ENCODE assay signal across 15 cellular contexts in genomic region chr5:62112689-62113220, GRCh38.
DNase-seq lines count a peak whose midpoint lies in the region; ATAC-seq lines count a peak whose summit lies in the region.
"Had no signal": no experiment of that assay in that cellular context is flagged by ENCODE, and none has a peak within 500 bp of the region (broad histone marks: within the 10 kb centered on the region; RNA-seq: fewer than 3 reads in every experiment).

No MANE protein-coding gene starts in this region.

- peaks cover 6% of the 10 kb centered on the region for H3K27me3 Mint-ChIP-seq in activated T-helper 17 cell treated with anti-CD3 and anti-CD28 coated beads, Interleukin-2, amount 50 U/mL, for 72 hours
- no peaks in the 10 kb centered on the region for H3K27me3 Mint-ChIP-seq in stimulated activated memory B cell treated with anti-CD40 and anti-IgM and Interleukin-4, amounts not matched to agents 10 μg/mL and 1 μg/mL and 100 μg/mL, for 72 hours
- H3K27me3 Mint-ChIP-seq in activated T-helper 2 cell treated with anti-CD3 and anti-CD28 coated beads, Interferon-gamma antibody, Interleukin-2, Interleukin-4, amounts not matched to agents 10 μg/mL and 5 μg/mL and 100 μg/mL, durations not matched to agents 14 hours and 24 hours and 36 hours (ENCODE audit: low read depth): peaks cover 13% of the 10 kb centered on the region

- H3K36me3 Mint-ChIP-seq in activated T-helper 17 cell treated with anti-CD3 and anti-CD28 coated beads, Interleukin-2, amount 50 U/mL, for 72 hours (ENCODE audit: low read depth): no peaks in the 10 kb centered on the region
- H3K36me3 Mint-ChIP-seq in stimulated activated memory B cell treated with anti-CD40 and anti-IgM and Interleukin-4, amounts not matched to agents 10 μg/mL and 1 μg/mL and 100 μg/mL, for 72 hours: no peaks in the 10 kb centered on the region
- no peaks in the 10 kb centered on the region for H3K36me3 Mint-ChIP-seq in activated T-helper 2 cell treated with anti-CD3 and anti-CD28 coated beads, Interferon-gamma antibody, Interleukin-2, Interleukin-4, amounts not matched to agents 10 μg/mL and 5 μg/mL and 100 μg/mL, durations not matched to agents 14 hours and 24 hours and 36 hours (ENCODE audit: low read depth)
- H3K36me3 Mint-ChIP-seq: CD8-positive, alpha-beta memory T cell; IgD-negative memory B cell had no signal

- no peak overlapping the region for H3K4me3 Mint-ChIP-seq in activated T-helper 17 cell treated with anti-CD3 and anti-CD28 coated beads, Interleukin-2, amount 50 U/mL, for 72 hours
- H3K4me3 Mint-ChIP-seq in stimulated activated memory B cell treated with anti-CD40 and anti-IgM and Interleukin-4, amounts not matched to agents 10 μg/mL and 1 μg/mL and 100 μg/mL, for 72 hours: no peak overlapping the region
- no peak overlapping the region for H3K4me3 Mint-ChIP-seq in activated T-helper 2 cell treated with anti-CD3 and anti-CD28 coated beads, Interferon-gamma antibody, Interleukin-2, Interleukin-4, amounts not matched to agents 10 μg/mL and 5 μg/mL and 100 μg/mL, durations not matched to agents 14 hours and 24 hours and 36 hours (ENCODE audit: low read depth)
- H3K4me3 Mint-ChIP-seq: CD8-positive, alpha-beta memory T cell; HFFc6; IgD-negative memory B cell had no signal

- no peaks in the 10 kb centered on the region for H3K4me1 Mint-ChIP-seq in activated T-helper 17 cell treated with anti-CD3 and anti-CD28 coated beads, Interleukin-2, amount 50 U/mL, for 72 hours
- no peaks in the 10 kb centered on the region for H3K4me1 Mint-ChIP-seq in stimulated activated memory B cell treated with anti-CD40 and anti-IgM and Interleukin-4, amounts not matched to agents 10 μg/mL and 1 μg/mL and 100 μg/mL, for 72 hours
- no peaks in the 10 kb centered on the region for H3K4me1 Mint-ChIP-seq in activated T-helper 2 cell treated with anti-CD3 and anti-CD28 coated beads, Interferon-gamma antibody, Interleukin-2, Interleukin-4, amounts not matched to agents 10 μg/mL and 5 μg/mL and 100 μg/mL, durations not matched to agents 14 hours and 24 hours and 36 hours (ENCODE audit: low read depth)
- H3K4me1 Mint-ChIP-seq: CD8-positive, alpha-beta memory T cell; IgD-negative memory B cell had no signal

- peak; percentile 8 for DNase-seq in H4 (ENCODE audit: low spot score)
- DNase-seq in glomerular visceral epithelial cell (ENCODE audit: extremely low spot score): peak; percentile 7
- no peak for DNase-seq in activated CD8-positive, alpha-beta memory T cell treated with anti-CD3 and anti-CD28 coated beads for 24 hours
- no peak for DNase-seq in AG08396 (ENCODE audit: low spot score)
- no peak for DNase-seq in activated T-helper 2 cell treated with anti-CD3 and anti-CD28 coated beads, Interferon-gamma antibody, Interleukin-2, Interleukin-4, amounts not matched to agents 10 μg/mL and 5 μg/mL and 100 μg/mL, durations not matched to agents 14 hours and 24 hours and 36 hours (ENCODE audit: low spot score)
- DNase-seq: CD8-positive, alpha-beta memory T cell; GOT3; HFFc6; NCI-H1417 treated with DMSO at 0.1 percent for 48 hours; NCI-H2081 treated with DMSO at 0.1 percent for 48 hours; NCI-H526 treated with DMSO at 0.1 percent for 48 hours; PC-3 had no signal

- no peak overlapping the region for H3K27ac Mint-ChIP-seq in activated T-helper 17 cell treated with anti-CD3 and anti-CD28 coated beads, Interleukin-2, amount 50 U/mL, for 72 hours
- no peak overlapping the region for H3K27ac Mint-ChIP-seq in stimulated activated memory B cell treated with anti-CD40 and anti-IgM and Interleukin-4, amounts not matched to agents 10 μg/mL and 1 μg/mL and 100 μg/mL, for 72 hours
- no peak overlapping the region for H3K27ac Mint-ChIP-seq in activated T-helper 2 cell treated with anti-CD3 and anti-CD28 coated beads, Interferon-gamma antibody, Interleukin-2, Interleukin-4, amounts not matched to agents 10 μg/mL and 5 μg/mL and 100 μg/mL, durations not matched to agents 14 hours and 24 hours and 36 hours
- H3K27ac Mint-ChIP-seq: CD8-positive, alpha-beta memory T cell; HFFc6; IgD-negative memory B cell had no signal

- intact Hi-C loops in activated T-helper 2 cell treated with anti-CD3 and anti-CD28 coated beads, Interferon-gamma antibody, Interleukin-2, Interleukin-4, amounts not matched to agents 10 μg/mL and 5 μg/mL and 100 μg/mL, durations not matched to agents 14 hours and 24 hours and 36 hours (cut with micrococcal nuclease): no loop called here

- ATAC-seq in activated T-helper 17 cell treated with anti-CD3 and anti-CD28 coated beads, Interleukin-2, amount 50 U/mL, for 72 hours (replicated peaks): peak; percentile 9
- peak; percentile 49 for ATAC-seq in stimulated activated memory B cell treated with anti-CD40 and anti-IgM and Interleukin-4, amounts not matched to agents 10 μg/mL and 1 μg/mL and 100 μg/mL, for 72 hours
- ATAC-seq: PC-3 had no signal

- no peaks in the 10 kb centered on the region for H3K9me3 Mint-ChIP-seq in activated T-helper 17 cell treated with anti-CD3 and anti-CD28 coated beads, Interleukin-2, amount 50 U/mL, for 72 hours
- H3K9me3 Mint-ChIP-seq in stimulated activated memory B cell treated with anti-CD40 and anti-IgM and Interleukin-4, amounts not matched to agents 10 μg/mL and 1 μg/mL and 100 μg/mL, for 72 hours: no peaks in the 10 kb centered on the region
- H3K9me3 Mint-ChIP-seq in activated T-helper 2 cell treated with anti-CD3 and anti-CD28 coated beads, Interferon-gamma antibody, Interleukin-2, Interleukin-4, amounts not matched to agents 10 μg/mL and 5 μg/mL and 100 μg/mL, durations not matched to agents 14 hours and 24 hours and 36 hours: no peaks in the 10 kb centered on the region
- H3K9me3 Mint-ChIP-seq: CD8-positive, alpha-beta memory T cell; HFFc6; IgD-negative memory B cell had no signal

Comparison
In these comparisons a context has a peak if more than half of its experiments do, and no peak if none do; other contexts are left out.
1. DNase-seq: peak in H4 (single experiment) and glomerular visceral epithelial cell (single experiment); none in activated CD8-positive, alpha-beta memory T cell treated with anti-CD3 and anti-CD28 coated beads for 24 hours (single experiment), AG08396 (single experiment) and activated T-helper 2 cell treated with anti-CD3 and anti-CD28 coated beads, Interferon-gamma antibody, Interleukin-2, Interleukin-4, amounts not matched to agents 10 μg/mL and 5 μg/mL and 100 μg/mL, durations not matched to agents 14 hours and 24 hours and 36 hours (single experiment).